In the genomic region with DNA sequence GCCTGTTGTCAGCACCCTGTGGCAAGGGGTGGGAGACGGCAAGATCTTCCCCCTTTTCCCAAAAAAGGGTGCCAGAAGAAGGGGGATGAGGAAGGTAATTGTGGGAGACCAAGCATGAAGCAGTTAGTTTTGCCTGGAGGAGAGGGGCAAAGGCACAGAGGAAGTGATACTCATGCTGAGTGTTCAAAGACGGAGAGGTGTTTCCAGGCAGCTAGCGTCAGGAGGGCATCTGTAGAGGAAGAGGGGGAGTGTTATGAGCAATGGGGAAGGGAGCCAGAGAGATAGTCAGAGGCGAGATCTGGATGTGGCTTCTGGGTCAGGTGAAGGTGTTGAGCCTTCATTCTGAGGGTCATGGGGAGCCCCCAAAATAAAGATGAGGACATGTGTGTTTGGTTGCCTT, we compare ENCODE assay signal across 9 cellular contexts. TPM values are rescaled to one million over a fixed set of nuclear protein-coding genes. Genes with fewer than 3 reads are reported as not detected.
A peak's percentile ranks its signal among the peaks of the same experiment; 100 is the strongest.
DNase-seq lines count a peak whose midpoint lies in the region; ATAC-seq lines count a peak whose summit lies in the region.
"Had no signal": no experiment of that assay in that cellular context is flagged by ENCODE, and none has a peak within 500 bp of the region (broad histone marks: within the 10 kb centered on the region; RNA-seq: fewer than 3 reads in every experiment).

No MANE protein-coding gene starts in this region.

- DNase-seq in A172 (ENCODE audit: low spot score) (peak; percentile 79), islet precursor cell (no peak), C1 segment of cervical spinal cord (lab: John Stamatoyannopoulos, UW) (no peak), midbrain (lab: John Stamatoyannopoulos, UW) (no peak)
- DNase-seq in activated T-cell treated with anti-CD3 and anti-CD28 coated beads, Interleukin-2, amount 50 U/mL, for 4 hours: peak; percentile 42
- DNase-seq in stimulated activated CD4-positive, alpha-beta T cell treated with anti-CD3 and anti-CD28 coated beads, Interleukin-4, amount 100 ng/mL, for 24 hours: peak; percentile 58

- peak; percentile 53 for ATAC-seq in GM19463 (IDR thresholded peaks at IDR 0.05; ENCODE audit: unreplicated experiment)
- peak; percentile 48 for ATAC-seq in HG03521 (IDR thresholded peaks at IDR 0.05; ENCODE audit: unreplicated experiment)
- ATAC-seq in activated T-cell treated with anti-CD3 and anti-CD28 coated beads, Interleukin-2, amount 50 U/mL, for 4 hours: peak; percentile 62 to 64

- peak overlapping the region; percentile 43 for H3K4me3 Mint-ChIP-seq in activated T-cell treated with anti-CD3 and anti-CD28 coated beads, Interleukin-2, amount 50 U/mL, for 4 hours

- peaks cover 3% of the 10 kb centered on the region for H3K9me3 Mint-ChIP-seq in activated T-cell treated with anti-CD3 and anti-CD28 coated beads, Interleukin-2, amount 50 U/mL, for 4 hours

- H3K36me3 Mint-ChIP-seq in activated T-cell treated with anti-CD3 and anti-CD28 coated beads, Interleukin-2, amount 50 U/mL, for 4 hours (ENCODE audit: insufficient read depth): no peaks in the 10 kb centered on the region

- peaks cover 74% of the 10 kb centered on the region for H3K4me1 Mint-ChIP-seq in activated T-cell treated with anti-CD3 and anti-CD28 coated beads, Interleukin-2, amount 50 U/mL, for 4 hours (ENCODE audit: low read depth)

- H3K27me3 Mint-ChIP-seq in activated T-cell treated with anti-CD3 and anti-CD28 coated beads, Interleukin-2, amount 50 U/mL, for 4 hours (ENCODE audit: low read depth): no peaks in the 10 kb centered on the region

RNA-seq across cellular contexts. Expression of a gene that starts 26.9 kb away (rescaled TPM):
- 43.1 and 50.3 TPM in 2 replicates for total RNA-seq in A172 (2014; rRNA removed; shearing (Covaris generic))
- 10 to 100 TPM; 37.9 to 54.9 (median 49.2) TPM for total RNA-seq in activated T-cell treated with anti-CD3 and anti-CD28 coated beads, Interleukin-2, amount 50 U/mL, for 4 hours

RNA-seq across cellular contexts. Expression of a gene that starts 49.7 kb away (rescaled TPM):
- total RNA-seq in A172 (2014; rRNA removed; shearing (Covaris generic)): not detected in 2 replicates
- under 1 TPM in 1 of 3 donors, not detected in 2; 0.08 TPM for total RNA-seq in activated T-cell treated with anti-CD3 and anti-CD28 coated beads, Interleukin-2, amount 50 U/mL, for 4 hours
- total RNA-seq: pulmonary artery endothelial cell had no signal

Comparison
In these comparisons a context has a peak if more than half of its experiments do, and no peak if none do; other contexts are left out.
1. DNase-seq: peak in A172 (single experiment), activated T-cell treated with anti-CD3 and anti-CD28 coated beads, Interleukin-2, amount 50 U/mL, for 4 hours (single experiment) and stimulated activated CD4-positive, alpha-beta T cell treated with anti-CD3 and anti-CD28 coated beads, Interleukin-4, amount 100 ng/mL, for 24 hours (single experiment); none in islet precursor cell (single experiment), C1 segment of cervical spinal cord (0 of 14) and midbrain (single experiment).
2. Peak in every context shown above with its lines, with median percentiles within 50 percentile points of each other: ATAC-seq.